Comparison of ENCODE assay signal across 20 cellular contexts in the genomic region with DNA sequence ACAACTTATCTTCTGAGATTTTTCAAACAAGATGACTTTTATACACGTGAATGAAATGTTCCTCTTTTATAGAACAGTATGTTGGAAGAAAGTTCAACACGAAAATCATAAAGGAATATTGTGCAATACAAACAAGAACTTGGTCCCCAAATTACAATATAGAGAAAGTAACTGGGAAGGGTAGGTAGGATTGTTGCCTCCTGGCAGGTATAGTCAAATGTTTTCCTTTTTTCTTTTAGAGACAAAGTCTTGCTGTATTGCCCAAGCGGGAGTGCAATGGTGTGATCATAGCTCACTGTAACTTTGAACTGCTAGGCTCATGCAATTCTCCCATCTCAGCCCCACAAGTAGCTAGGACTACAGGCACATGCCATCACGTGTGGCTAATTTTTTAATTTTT.
DNase-seq lines count a peak whose midpoint lies in the region; ATAC-seq and TF ChIP-seq lines count a peak whose summit lies in the region.
"Had no signal": no experiment of that assay in that cellular context is flagged by ENCODE, and none has a peak within 500 bp of the region (broad histone marks: within the 10 kb centered on the region; RNA-seq: fewer than 3 reads in every experiment).

No MANE protein-coding gene starts in this region.

- H3K36me3 Mint-ChIP-seq in Caco-2 (ENCODE audit: insufficient read depth, unreplicated experiment), result no peaks in the 10 kb centered on the region
- H3K36me3 Mint-ChIP-seq in glutamatergic neuron (ENCODE audit: unreplicated experiment), result no peaks in the 10 kb centered on the region
- H3K36me3 Mint-ChIP-seq: CD4-positive, CD25-positive, alpha-beta regulatory T cell; CD8-positive, alpha-beta T cell had no signal

- H3K9me3 ChIP-seq in Caco-2 (no peaks in the 10 kb centered on the region), vagina (no peaks in the 10 kb centered on the region), thyroid gland (no peaks in the 10 kb centered on the region)

- CTCF ChIA-PET in Caco-2 (lab: Charles Lee), result interaction anchor here (0.6 to 1.2 kb wide), 3 partner anchors 16 to 150 kb away, joined by 3 to 4 read pairs (median 3); no protein-coding TSS in a partner anchor

- intact Hi-C loops in Caco-2 (cut with micrococcal nuclease; ENCODE audit: unreplicated experiment) (loop anchor here (5.0 kb wide), 1 partner anchor 110 kb away; no protein-coding TSS in a partner anchor), vagina (cut with DNase I) (no loop called here), thyroid gland (cut with DNase I) (no loop called here)

- POLR2A ChIA-PET in Caco-2 (lab: Charles Lee), result no interaction called here

- H3K4me1 Mint-ChIP-seq in Caco-2 (ENCODE audit: low read depth, unreplicated experiment), result peaks cover 23% of the 10 kb centered on the region
- H3K4me1 Mint-ChIP-seq in glutamatergic neuron (ENCODE audit: low read depth, unreplicated experiment), result peaks cover 58% of the 10 kb centered on the region
- H3K4me1 Mint-ChIP-seq: B cell; CD4-positive, CD25-positive, alpha-beta regulatory T cell had no signal

- BruUV-seq in Caco-2 (replicated peaks; lab: Mats Ljungman, UMichigan), result no TSS peak

- peak; percentile 20 for ATAC-seq in left lobe of liver
- no peak for ATAC-seq in HG03457 (IDR thresholded peaks at IDR 0.05; ENCODE audit: unreplicated experiment)
- ATAC-seq: CD8-positive, alpha-beta T cell; GM12878; HCT116 had no signal

- DNase-seq in Caco-2 (no peak), glutamatergic neuron (no peak), left lobe of liver (ENCODE audit: low spot score) (no peak), vagina (ENCODE audit: extremely low spot score in 2 of 2) (no peak), thyroid gland (no peak)
- DNase-seq: CD4-positive, CD25-positive, alpha-beta regulatory T cell; CD8-positive, alpha-beta T cell; DMS 273 treated with DMSO at 0.1 percent for 48 hours; DMS79; EL; GDM1; GM23248; H9 had no signal

- H3K36me3 ChIP-seq in Caco-2 (ENCODE audit: control insufficient read depth, insufficient read depth, low read length), result no peaks in the 10 kb centered on the region
- H3K36me3 ChIP-seq in vagina, result no peaks in the 10 kb centered on the region
- H3K36me3 ChIP-seq in thyroid gland, result no peaks in the 10 kb centered on the region
- H3K36me3 ChIP-seq: BLaER1 had no signal

- no peak overlapping the region for H3K4me3 ChIP-seq in Caco-2 (ENCODE audit: low read depth, low read length)
- no peak overlapping the region for H3K4me3 ChIP-seq in vagina
- no peak overlapping the region for H3K4me3 ChIP-seq in thyroid gland (replicated peaks in 1 of 3)
- H3K4me3 ChIP-seq: BLaER1, GM12878, GM23248 had no signal

- no peaks in the 10 kb centered on the region for H3K9me3 Mint-ChIP-seq in Caco-2 (ENCODE audit: unreplicated experiment)
- peaks cover 10% of the 10 kb centered on the region for H3K9me3 Mint-ChIP-seq in glutamatergic neuron (ENCODE audit: unreplicated experiment)
- H3K9me3 Mint-ChIP-seq: CD8-positive, alpha-beta T cell; H9 had no signal

- H3K27ac Mint-ChIP-seq in Caco-2 (ENCODE audit: unreplicated experiment) (no peak overlapping the region), glutamatergic neuron (ENCODE audit: unreplicated experiment) (peak overlapping the region; percentile 99)
- H3K27ac Mint-ChIP-seq: B cell; CD4-positive, CD25-positive, alpha-beta regulatory T cell; CD8-positive, alpha-beta T cell; H9 had no signal

- no peak for TF ChIP-seq CTCF in Caco-2 (IDR thresholded peaks at IDR 0.05; ENCODE audit: insufficient read depth in 1 of 2, low read depth in 1 of 2, low read length in 1 of 2, severe bottlenecking in 1 of 2, unreplicated experiment in 1 of 2)
- TF ChIP-seq CTCF in glutamatergic neuron (IDR thresholded peaks at IDR 0.05; ENCODE audit: partially characterized antibody, unreplicated experiment), result no peak
- TF ChIP-seq CTCF in vagina (IDR thresholded peaks at IDR 0.05), result no peak
- no peak for TF ChIP-seq CTCF in thyroid gland (IDR thresholded peaks at IDR 0.05)

- H3K4me3 Mint-ChIP-seq in Caco-2 (ENCODE audit: unreplicated experiment) (peak overlapping the region; percentile 4), glutamatergic neuron (ENCODE audit: unreplicated experiment) (no peak overlapping the region)
- H3K4me3 Mint-ChIP-seq: B cell; CD4-positive, CD25-positive, alpha-beta regulatory T cell; CD8-positive, alpha-beta T cell; H9 had no signal

- H3K27me3 ChIP-seq in Caco-2 (replicated peaks; ENCODE audit: control insufficient read depth, insufficient read depth, low read length) (no peaks in the 10 kb centered on the region), vagina (no peaks in the 10 kb centered on the region), thyroid gland (no peaks in the 10 kb centered on the region)
- H3K27me3 ChIP-seq: BLaER1 had no signal

- WGBS in thyroid gland, 2 donors, result 86 to 97% methylated on average over 4 of the region's 4 CpGs

- H3K27ac ChIP-seq in vagina (no peak overlapping the region), thyroid gland (no peak overlapping the region)
- H3K27ac ChIP-seq: 22Rv1, BLaER1, C4-2B, GM23248 had no signal

- no peak for TF ChIP-seq POLR2A in vagina (IDR thresholded peaks at IDR 0.05)
- no peak for TF ChIP-seq POLR2A in thyroid gland (IDR thresholded peaks at IDR 0.05)

- H3K27me3 Mint-ChIP-seq in Caco-2 (ENCODE audit: insufficient read depth, unreplicated experiment) (no peaks in the 10 kb centered on the region), glutamatergic neuron (ENCODE audit: unreplicated experiment) (peaks cover 5% of the 10 kb centered on the region)
- H3K27me3 Mint-ChIP-seq: B cell; CD4-positive, CD25-positive, alpha-beta regulatory T cell had no signal

- H3K4me1 ChIP-seq in Caco-2 (peaks cover 33% of the 10 kb centered on the region), vagina (no peaks in the 10 kb centered on the region), thyroid gland (no peaks in the 10 kb centered on the region)
